ENCODE assay signal across 1 cellular context in genomic region chr2:28389399-28390240, GRCh38.
A peak's percentile ranks its signal among the peaks of the same experiment; 100 is the strongest.
TF ChIP-seq lines count a peak whose summit lies in the region.

No MANE protein-coding gene starts in this region.

TF ChIP-seq in HEK293, 187 proteins besides CTCF, POLR2A, EP300 and RAD21 (continued from another document and continues in another):
- TF ChIP-seq REST (tag by site-specific recombination; IDR thresholded peaks at IDR 0.05) (no peak), ZNF529 (tag by site-specific recombination; IDR thresholded peaks at IDR 0.05; ENCODE audit: insufficient replicate concordance) (no peak), MEIS1 (CRISPR knock-in tag; IDR thresholded peaks at IDR 0.05; ENCODE audit: borderline replicate concordance) (no peak), ZEB2 (tag by site-specific recombination; IDR thresholded peaks at IDR 0.05) (no peak), ZNF777 (tag by site-specific recombination; IDR thresholded peaks at IDR 0.05; ENCODE audit: borderline replicate concordance) (no peak), ZNF121 (tag by site-specific recombination; IDR thresholded peaks at IDR 0.05) (no peak), ZNF701 (tag by site-specific recombination; IDR thresholded peaks at IDR 0.05) (no peak), ZNF830 (tag by site-specific recombination; IDR thresholded peaks at IDR 0.05; ENCODE audit: low read depth) (no peak), SCRT2 (tag by site-specific recombination; IDR thresholded peaks at IDR 0.05) (no peak), ZNF555 (tag by site-specific recombination; conservative IDR thresholded peaks at IDR 0.05) (no peak), GLIS2 (tag by site-specific recombination; IDR thresholded peaks at IDR 0.05) (peak; percentile 62; the same call in 1 of the 2 replicates), ZNF558 (tag by site-specific recombination; IDR thresholded peaks at IDR 0.05) (no peak), GLI4 (tag by site-specific recombination; IDR thresholded peaks at IDR 0.05) (no peak), ZFHX2 (tag by site-specific recombination; conservative IDR thresholded peaks at IDR 0.05) (no peak), ZSCAN23 (tag by site-specific recombination; IDR thresholded peaks at IDR 0.05) (no peak), ZNF404 (tag by site-specific recombination; IDR thresholded peaks at IDR 0.05) (no peak), ZNF561 (tag by site-specific recombination; IDR thresholded peaks at IDR 0.05; ENCODE audit: borderline replicate concordance) (no peak), HOXA7 (CRISPR knock-in tag; IDR thresholded peaks at IDR 0.05; ENCODE audit: borderline replicate concordance) (no peak), ZBTB10 (tag by site-specific recombination; IDR thresholded peaks at IDR 0.05) (peak; percentile 20; the same call in 1 of the 2 replicates), GLIS1 (tag by site-specific recombination; IDR thresholded peaks at IDR 0.05) (no peak; the same call in 1 of the 2 replicates), ZNF544 (tag by site-specific recombination; IDR thresholded peaks at IDR 0.05) (no peak), ZBTB48 (tag by site-specific recombination; IDR thresholded peaks at IDR 0.05) (0 out of 2 replicates have a peak, but pooled peaks have one; percentile 13)
- TF ChIP-seq, protein P1, sequence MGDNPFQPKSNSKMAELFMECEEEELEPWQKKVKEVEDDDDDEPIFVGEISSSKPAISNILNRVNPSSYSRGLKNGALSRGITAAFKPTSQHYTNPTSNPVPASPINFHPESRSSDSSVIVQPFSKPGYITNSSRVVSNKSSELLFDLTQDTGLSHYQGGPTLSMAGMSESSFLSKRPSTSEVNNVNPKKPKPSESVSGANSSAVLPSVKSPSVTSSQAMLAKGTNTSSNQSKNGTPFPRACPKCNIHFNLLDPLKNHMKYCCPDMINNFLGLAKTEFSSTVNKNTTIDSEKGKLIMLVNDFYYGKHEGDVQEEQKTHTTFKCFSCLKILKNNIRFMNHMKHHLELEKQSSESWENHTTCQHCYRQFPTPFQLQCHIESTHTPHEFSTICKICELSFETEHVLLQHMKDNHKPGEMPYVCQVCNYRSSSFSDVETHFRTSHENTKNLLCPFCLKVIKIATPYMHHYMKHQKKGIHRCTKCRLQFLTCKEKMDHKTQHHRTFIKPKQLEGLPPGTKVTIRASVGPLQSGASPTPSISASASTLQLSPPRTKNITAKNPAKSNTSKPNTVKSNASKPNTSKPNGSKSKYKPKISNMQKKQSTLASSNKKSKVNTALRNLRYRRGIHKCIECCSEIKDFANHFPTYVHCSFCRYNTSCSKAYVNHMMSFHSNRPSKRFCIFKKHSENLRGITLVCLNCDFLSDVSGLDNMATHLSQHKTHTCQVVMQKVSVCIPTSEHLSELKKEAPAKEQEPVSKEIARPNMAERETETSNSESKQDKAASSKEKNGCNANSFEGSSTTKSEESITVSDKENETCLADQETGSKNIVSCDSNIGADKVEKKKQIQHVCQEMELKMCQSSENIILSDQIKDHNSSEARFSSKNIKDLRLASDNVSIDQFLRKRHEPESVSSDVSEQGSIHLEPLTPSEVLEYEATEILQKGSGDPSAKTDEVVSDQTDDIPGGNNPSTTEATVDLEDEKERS (tag by site-specific recombination; IDR thresholded peaks at IDR 0.05): no peak
- TF ChIP-seq, protein P2, sequence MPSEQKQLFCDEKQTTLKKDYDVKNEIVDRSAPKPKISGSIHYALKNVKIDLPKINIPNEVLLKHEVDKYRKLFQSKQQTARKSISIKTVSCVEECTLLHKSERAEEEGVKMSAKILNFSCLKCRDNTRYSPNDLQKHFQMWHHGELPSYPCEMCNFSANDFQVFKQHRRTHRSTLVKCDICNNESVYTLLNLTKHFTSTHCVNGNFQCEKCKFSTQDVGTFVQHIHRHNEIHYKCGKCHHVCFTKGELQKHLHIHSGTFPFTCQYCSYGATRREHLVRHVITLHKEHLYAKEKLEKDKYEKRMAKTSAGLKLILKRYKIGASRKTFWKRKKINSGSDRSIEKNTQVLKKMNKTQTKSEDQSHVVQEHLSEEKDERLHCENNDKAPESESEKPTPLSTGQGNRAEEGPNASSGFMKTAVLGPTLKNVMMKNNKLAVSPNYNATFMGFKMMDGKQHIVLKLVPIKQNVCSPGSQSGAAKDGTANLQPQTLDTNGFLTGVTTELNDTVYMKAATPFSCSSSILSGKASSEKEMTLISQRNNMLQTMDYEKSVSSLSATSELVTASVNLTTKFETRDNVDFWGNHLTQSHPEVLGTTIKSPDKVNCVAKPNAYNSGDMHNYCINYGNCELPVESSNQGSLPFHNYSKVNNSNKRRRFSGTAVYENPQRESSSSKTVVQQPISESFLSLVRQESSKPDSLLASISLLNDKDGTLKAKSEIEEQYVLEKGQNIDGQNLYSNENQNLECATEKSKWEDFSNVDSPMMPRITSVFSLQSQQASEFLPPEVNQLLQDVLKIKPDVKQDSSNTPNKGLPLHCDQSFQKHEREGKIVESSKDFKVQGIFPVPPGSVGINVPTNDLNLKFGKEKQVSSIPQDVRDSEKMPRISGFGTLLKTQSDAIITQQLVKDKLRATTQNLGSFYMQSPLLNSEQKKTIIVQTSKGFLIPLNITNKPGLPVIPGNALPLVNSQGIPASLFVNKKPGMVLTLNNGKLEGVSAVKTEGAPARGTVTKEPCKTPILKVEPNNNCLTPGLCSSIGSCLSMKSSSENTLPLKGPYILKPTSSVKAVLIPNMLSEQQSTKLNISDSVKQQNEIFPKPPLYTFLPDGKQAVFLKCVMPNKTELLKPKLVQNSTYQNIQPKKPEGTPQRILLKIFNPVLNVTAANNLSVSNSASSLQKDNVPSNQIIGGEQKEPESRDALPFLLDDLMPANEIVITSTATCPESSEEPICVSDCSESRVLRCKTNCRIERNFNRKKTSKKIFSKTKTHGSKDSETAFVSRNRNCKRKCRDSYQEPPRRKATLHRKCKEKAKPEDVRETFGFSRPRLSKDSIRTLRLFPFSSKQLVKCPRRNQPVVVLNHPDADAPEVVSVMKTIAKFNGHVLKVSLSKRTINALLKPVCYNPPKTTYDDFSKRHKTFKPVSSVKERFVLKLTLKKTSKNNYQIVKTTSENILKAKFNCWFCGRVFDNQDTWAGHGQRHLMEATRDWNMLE (tag by site-specific recombination; conservative IDR thresholded peaks at IDR 0.05; ENCODE audit: low read depth): no peak
- TF ChIP-seq, protein P3, sequence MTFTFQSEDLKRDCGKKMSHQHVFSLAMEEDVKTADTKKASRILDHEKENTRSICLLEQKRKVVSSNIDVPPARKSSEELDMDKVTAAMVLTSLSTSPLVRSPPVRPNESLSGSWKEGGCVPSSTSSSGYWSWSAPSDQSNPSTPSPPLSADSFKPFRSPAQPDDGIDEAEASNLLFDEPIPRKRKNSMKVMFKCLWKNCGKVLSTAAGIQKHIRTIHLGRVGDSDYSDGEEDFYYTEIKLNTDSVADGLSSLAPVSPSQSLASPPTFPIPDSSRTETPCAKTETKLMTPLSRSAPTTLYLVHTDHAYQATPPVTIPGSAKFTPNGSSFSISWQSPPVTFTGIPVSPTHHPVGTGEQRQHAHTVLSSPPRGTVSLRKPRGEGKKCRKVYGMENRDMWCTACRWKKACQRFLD (tag by site-specific recombination; IDR thresholded peaks at IDR 0.05): no peak
- TF ChIP-seq, protein P4, sequence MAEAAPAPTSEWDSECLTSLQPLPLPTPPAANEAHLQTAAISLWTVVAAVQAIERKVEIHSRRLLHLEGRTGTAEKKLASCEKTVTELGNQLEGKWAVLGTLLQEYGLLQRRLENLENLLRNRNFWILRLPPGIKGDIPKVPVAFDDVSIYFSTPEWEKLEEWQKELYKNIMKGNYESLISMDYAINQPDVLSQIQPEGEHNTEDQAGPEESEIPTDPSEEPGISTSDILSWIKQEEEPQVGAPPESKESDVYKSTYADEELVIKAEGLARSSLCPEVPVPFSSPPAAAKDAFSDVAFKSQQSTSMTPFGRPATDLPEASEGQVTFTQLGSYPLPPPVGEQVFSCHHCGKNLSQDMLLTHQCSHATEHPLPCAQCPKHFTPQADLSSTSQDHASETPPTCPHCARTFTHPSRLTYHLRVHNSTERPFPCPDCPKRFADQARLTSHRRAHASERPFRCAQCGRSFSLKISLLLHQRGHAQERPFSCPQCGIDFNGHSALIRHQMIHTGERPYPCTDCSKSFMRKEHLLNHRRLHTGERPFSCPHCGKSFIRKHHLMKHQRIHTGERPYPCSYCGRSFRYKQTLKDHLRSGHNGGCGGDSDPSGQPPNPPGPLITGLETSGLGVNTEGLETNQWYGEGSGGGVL (tag by site-specific recombination; IDR thresholded peaks at IDR 0.05): no peak
- TF ChIP-seq, protein P5, sequence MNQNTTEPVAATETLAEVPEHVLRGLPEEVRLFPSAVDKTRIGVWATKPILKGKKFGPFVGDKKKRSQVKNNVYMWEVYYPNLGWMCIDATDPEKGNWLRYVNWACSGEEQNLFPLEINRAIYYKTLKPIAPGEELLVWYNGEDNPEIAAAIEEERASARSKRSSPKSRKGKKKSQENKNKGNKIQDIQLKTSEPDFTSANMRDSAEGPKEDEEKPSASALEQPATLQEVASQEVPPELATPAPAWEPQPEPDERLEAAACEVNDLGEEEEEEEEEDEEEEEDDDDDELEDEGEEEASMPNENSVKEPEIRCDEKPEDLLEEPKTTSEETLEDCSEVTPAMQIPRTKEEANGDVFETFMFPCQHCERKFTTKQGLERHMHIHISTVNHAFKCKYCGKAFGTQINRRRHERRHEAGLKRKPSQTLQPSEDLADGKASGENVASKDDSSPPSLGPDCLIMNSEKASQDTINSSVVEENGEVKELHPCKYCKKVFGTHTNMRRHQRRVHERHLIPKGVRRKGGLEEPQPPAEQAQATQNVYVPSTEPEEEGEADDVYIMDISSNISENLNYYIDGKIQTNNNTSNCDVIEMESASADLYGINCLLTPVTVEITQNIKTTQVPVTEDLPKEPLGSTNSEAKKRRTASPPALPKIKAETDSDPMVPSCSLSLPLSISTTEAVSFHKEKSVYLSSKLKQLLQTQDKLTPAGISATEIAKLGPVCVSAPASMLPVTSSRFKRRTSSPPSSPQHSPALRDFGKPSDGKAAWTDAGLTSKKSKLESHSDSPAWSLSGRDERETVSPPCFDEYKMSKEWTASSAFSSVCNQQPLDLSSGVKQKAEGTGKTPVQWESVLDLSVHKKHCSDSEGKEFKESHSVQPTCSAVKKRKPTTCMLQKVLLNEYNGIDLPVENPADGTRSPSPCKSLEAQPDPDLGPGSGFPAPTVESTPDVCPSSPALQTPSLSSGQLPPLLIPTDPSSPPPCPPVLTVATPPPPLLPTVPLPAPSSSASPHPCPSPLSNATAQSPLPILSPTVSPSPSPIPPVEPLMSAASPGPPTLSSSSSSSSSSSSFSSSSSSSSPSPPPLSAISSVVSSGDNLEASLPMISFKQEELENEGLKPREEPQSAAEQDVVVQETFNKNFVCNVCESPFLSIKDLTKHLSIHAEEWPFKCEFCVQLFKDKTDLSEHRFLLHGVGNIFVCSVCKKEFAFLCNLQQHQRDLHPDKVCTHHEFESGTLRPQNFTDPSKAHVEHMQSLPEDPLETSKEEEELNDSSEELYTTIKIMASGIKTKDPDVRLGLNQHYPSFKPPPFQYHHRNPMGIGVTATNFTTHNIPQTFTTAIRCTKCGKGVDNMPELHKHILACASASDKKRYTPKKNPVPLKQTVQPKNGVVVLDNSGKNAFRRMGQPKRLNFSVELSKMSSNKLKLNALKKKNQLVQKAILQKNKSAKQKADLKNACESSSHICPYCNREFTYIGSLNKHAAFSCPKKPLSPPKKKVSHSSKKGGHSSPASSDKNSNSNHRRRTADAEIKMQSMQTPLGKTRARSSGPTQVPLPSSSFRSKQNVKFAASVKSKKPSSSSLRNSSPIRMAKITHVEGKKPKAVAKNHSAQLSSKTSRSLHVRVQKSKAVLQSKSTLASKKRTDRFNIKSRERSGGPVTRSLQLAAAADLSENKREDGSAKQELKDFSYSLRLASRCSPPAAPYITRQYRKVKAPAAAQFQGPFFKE (tag by site-specific recombination; IDR thresholded peaks at IDR 0.05; ENCODE audit: borderline replicate concordance): no peak
- TF ChIP-seq, protein P6, sequence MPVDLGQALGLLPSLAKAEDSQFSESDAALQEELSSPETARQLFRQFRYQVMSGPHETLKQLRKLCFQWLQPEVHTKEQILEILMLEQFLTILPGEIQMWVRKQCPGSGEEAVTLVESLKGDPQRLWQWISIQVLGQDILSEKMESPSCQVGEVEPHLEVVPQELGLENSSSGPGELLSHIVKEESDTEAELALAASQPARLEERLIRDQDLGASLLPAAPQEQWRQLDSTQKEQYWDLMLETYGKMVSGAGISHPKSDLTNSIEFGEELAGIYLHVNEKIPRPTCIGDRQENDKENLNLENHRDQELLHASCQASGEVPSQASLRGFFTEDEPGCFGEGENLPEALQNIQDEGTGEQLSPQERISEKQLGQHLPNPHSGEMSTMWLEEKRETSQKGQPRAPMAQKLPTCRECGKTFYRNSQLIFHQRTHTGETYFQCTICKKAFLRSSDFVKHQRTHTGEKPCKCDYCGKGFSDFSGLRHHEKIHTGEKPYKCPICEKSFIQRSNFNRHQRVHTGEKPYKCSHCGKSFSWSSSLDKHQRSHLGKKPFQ (tag by site-specific recombination; IDR thresholded peaks at IDR 0.05): no peak
